1 cellular context compared by ENCODE assay signal in genomic region chr22:38754247-38755154, GRCh38.
TF ChIP-seq lines count a peak whose summit lies in the region.

No MANE protein-coding gene starts in this region.

TF ChIP-seq in endothelial cell of umbilical vein, 7 proteins besides CTCF, POLR2A, EP300 and RAD21:
- TF ChIP-seq FOS (IDR thresholded peaks at IDR 0.05; ENCODE audit: borderline replicate concordance, insufficient read depth, low read length): no peak
- no peak for TF ChIP-seq GATA2 (IDR thresholded peaks at IDR 0.05; ENCODE audit: insufficient read depth, insufficient read length, low read depth, low read length)
- TF ChIP-seq MYC (IDR thresholded peaks at IDR 0.05; ENCODE audit: low read depth, low read length): no peak
